ENCODE assay signal across 1 cellular context in genomic region chr2:164514491-164514890, GRCh38.
TF ChIP-seq lines count a peak whose summit lies in the region.

No MANE protein-coding gene starts in this region.

TF ChIP-seq in HepG2, 621 proteins besides CTCF, POLR2A, EP300 and RAD21 (continued from another document and continues in another):
- TF ChIP-seq NFAT5 (CRISPR knock-in tag; IDR thresholded peaks at IDR 0.05), result no peak
- TF ChIP-seq ZNF703 (CRISPR knock-in tag; IDR thresholded peaks at IDR 0.05; ENCODE audit: borderline replicate concordance), result no peak
- no peak for TF ChIP-seq HNF1A (IDR thresholded peaks at IDR 0.05; ENCODE audit: low read depth)
- TF ChIP-seq HNF1A (CRISPR knock-in tag; IDR thresholded peaks at IDR 0.05; ENCODE audit: borderline replicate concordance), result peak; percentile 14; the same call in 1 of the 2 replicates
- no peak for TF ChIP-seq ADNP (CRISPR knock-in tag; IDR thresholded peaks at IDR 0.05)
- no peak for TF ChIP-seq MLX (CRISPR knock-in tag; IDR thresholded peaks at IDR 0.05)
- TF ChIP-seq ZFP36L2 (CRISPR knock-in tag; IDR thresholded peaks at IDR 0.05), result no peak
- no peak for TF ChIP-seq BRCA1 (CRISPR knock-in tag; IDR thresholded peaks at IDR 0.05)
- TF ChIP-seq GABPB1 (CRISPR knock-in tag; IDR thresholded peaks at IDR 0.05), result no peak
- no peak for TF ChIP-seq ZNF546 (CRISPR knock-in tag; conservative IDR thresholded peaks at IDR 0.05)
- no peak for TF ChIP-seq ZMAT3 (CRISPR knock-in tag; conservative IDR thresholded peaks at IDR 0.05)
- TF ChIP-seq ZNF543 (CRISPR knock-in tag; IDR thresholded peaks at IDR 0.05), result 0 out of 2 replicates have a peak, but pooled peaks have one; percentile 42
- TF ChIP-seq ZFY (CRISPR knock-in tag; IDR thresholded peaks at IDR 0.05), result no peak
- no peak for TF ChIP-seq NFKBIZ (CRISPR knock-in tag; IDR thresholded peaks at IDR 0.05)
- TF ChIP-seq POLR2AphosphoS5 (IDR thresholded peaks at IDR 0.05; ENCODE audit: low read depth, low read length), result no peak
- TF ChIP-seq ZNF672 (CRISPR knock-in tag; IDR thresholded peaks at IDR 0.05), result no peak
- TF ChIP-seq ZBTB37 (CRISPR knock-in tag; IDR thresholded peaks at IDR 0.05), result no peak
- TF ChIP-seq SP1 (IDR thresholded peaks at IDR 0.05), result no peak
- TF ChIP-seq SP1 (CRISPR knock-in tag; IDR thresholded peaks at IDR 0.05), result no peak
- no peak; the same call in 1 of the 2 replicates for TF ChIP-seq ZNF556 (CRISPR knock-in tag; IDR thresholded peaks at IDR 0.05; ENCODE audit: borderline replicate concordance)
- TF ChIP-seq SOX13 (IDR thresholded peaks at IDR 0.05), result no peak
- TF ChIP-seq SOX13 (CRISPR knock-in tag; conservative IDR thresholded peaks at IDR 0.05 in 1 of 2, IDR thresholded peaks at IDR 0.05 in 1 of 2), result peak in 1 of 2 experiments; percentile 72; a peak in 2 of 4 replicates
- TF ChIP-seq NCOA5 (CRISPR knock-in tag; IDR thresholded peaks at IDR 0.05), result no peak
- TF ChIP-seq ZBTB10 (CRISPR knock-in tag; IDR thresholded peaks at IDR 0.05; ENCODE audit: borderline replicate concordance), result no peak
- no peak for TF ChIP-seq ZNF232 (CRISPR knock-in tag; IDR thresholded peaks at IDR 0.05; ENCODE audit: borderline replicate concordance)
- TF ChIP-seq AHR (CRISPR knock-in tag; IDR thresholded peaks at IDR 0.05), result no peak
- no peak for TF ChIP-seq ATAD3A (CRISPR knock-in tag; IDR thresholded peaks at IDR 0.05)
- no peak for TF ChIP-seq RBAK (CRISPR knock-in tag; IDR thresholded peaks at IDR 0.05)
- TF ChIP-seq PHF5A (CRISPR knock-in tag; IDR thresholded peaks at IDR 0.05; ENCODE audit: low read depth, unreplicated experiment), result no peak
- no peak for TF ChIP-seq ZIK1 (CRISPR knock-in tag; IDR thresholded peaks at IDR 0.05; ENCODE audit: borderline replicate concordance, low read depth)
- TF ChIP-seq ZNF850 (CRISPR knock-in tag; conservative IDR thresholded peaks at IDR 0.05), result no peak
- TF ChIP-seq ZNF639 (CRISPR knock-in tag; conservative IDR thresholded peaks at IDR 0.05), result no peak
- no peak for TF ChIP-seq ZNF782 (CRISPR knock-in tag; IDR thresholded peaks at IDR 0.05; ENCODE audit: borderline replicate concordance)
- TF ChIP-seq POGK (CRISPR knock-in tag; conservative IDR thresholded peaks at IDR 0.05), result no peak
- TF ChIP-seq EZH2 (conservative IDR thresholded peaks at IDR 0.05; ENCODE audit: low read depth, low read length), result no peak
- no peak for TF ChIP-seq AFF4 (CRISPR knock-in tag; IDR thresholded peaks at IDR 0.05)
- peak; percentile 33; the same call in 1 of the 2 replicates for TF ChIP-seq EHMT2 (IDR thresholded peaks at IDR 0.05; ENCODE audit: borderline replicate concordance, low read depth, low read length)
